In the genomic region with DNA sequence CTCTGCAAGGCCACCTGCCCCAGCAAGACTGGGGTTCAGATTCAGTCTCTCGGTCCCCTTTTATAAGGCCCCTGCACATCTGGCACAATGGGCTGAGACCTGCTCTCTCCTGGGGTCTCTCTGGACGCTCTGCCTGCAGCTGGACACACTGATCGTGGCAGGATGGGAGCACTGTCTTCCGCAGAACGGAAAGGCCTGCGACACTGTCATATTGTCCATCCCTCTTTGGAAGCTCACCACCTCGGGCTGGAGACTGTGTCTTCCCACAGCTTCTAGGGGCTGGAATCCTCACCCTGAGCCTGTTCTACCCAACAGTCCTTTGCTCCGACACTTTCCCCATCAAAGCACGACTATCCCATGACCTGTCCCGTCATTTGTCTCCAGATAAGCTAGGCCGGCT, we compare ENCODE assay signal across 27 cellular contexts. TPM values are rescaled to one million over a fixed set of nuclear protein-coding genes. Genes with fewer than 3 reads are reported as not detected.
"Had no signal": no experiment of that assay in that cellular context is flagged by ENCODE, and none has a peak within 500 bp of the region (broad histone marks: within the 10 kb centered on the region; RNA-seq: fewer than 3 reads in every experiment).

No MANE protein-coding gene starts in this region.

- H3K4me1 Mint-ChIP-seq: stimulated activated memory B cell treated with anti-CD40 and anti-IgM and Interleukin-4, amounts not matched to agents 10 μg/mL and 1 μg/mL and 100 μg/mL, for 72 hours; stimulated activated naive CD8-positive, alpha-beta T cell treated with anti-CD3 and anti-CD28 coated beads, Interleukin-15, amount 100 ng/mL, for 72 hours had no signal

- H3K27ac ChIP-seq: colonic mucosa, dorsolateral prefrontal cortex, heart right ventricle, parathyroid adenoma, prostate gland, right lobe of liver, spleen, thoracic aorta, transverse colon had no signal

- H3K27ac Mint-ChIP-seq: naive thymus-derived CD8-positive, alpha-beta T cell; stimulated activated memory B cell treated with anti-CD40 and anti-IgM and Interleukin-4, amounts not matched to agents 10 μg/mL and 1 μg/mL and 100 μg/mL, for 72 hours; stimulated activated naive CD8-positive, alpha-beta T cell treated with anti-CD3 and anti-CD28 coated beads, Interleukin-15, amount 100 ng/mL, for 72 hours had no signal

- H3K9me3 Mint-ChIP-seq: naive thymus-derived CD8-positive, alpha-beta T cell; stimulated activated memory B cell treated with anti-CD40 and anti-IgM and Interleukin-4, amounts not matched to agents 10 μg/mL and 1 μg/mL and 100 μg/mL, for 72 hours; stimulated activated naive CD8-positive, alpha-beta T cell treated with anti-CD3 and anti-CD28 coated beads, Interleukin-15, amount 100 ng/mL, for 72 hours had no signal

- H3K4me3 ChIP-seq: colonic mucosa, dorsolateral prefrontal cortex, heart right ventricle, mucosa of descending colon, prostate gland, right lobe of liver, spleen, thoracic aorta, transverse colon had no signal

- H3K36me3 Mint-ChIP-seq: naive thymus-derived CD8-positive, alpha-beta T cell; stimulated activated memory B cell treated with anti-CD40 and anti-IgM and Interleukin-4, amounts not matched to agents 10 μg/mL and 1 μg/mL and 100 μg/mL, for 72 hours had no signal

- H3K4me3 Mint-ChIP-seq: naive thymus-derived CD8-positive, alpha-beta T cell; stimulated activated memory B cell treated with anti-CD40 and anti-IgM and Interleukin-4, amounts not matched to agents 10 μg/mL and 1 μg/mL and 100 μg/mL, for 72 hours; stimulated activated naive CD8-positive, alpha-beta T cell treated with anti-CD3 and anti-CD28 coated beads, Interleukin-15, amount 100 ng/mL, for 72 hours had no signal

- H3K27me3 Mint-ChIP-seq: stimulated activated naive CD8-positive, alpha-beta T cell treated with anti-CD3 and anti-CD28 coated beads, Interleukin-15, amount 100 ng/mL, for 72 hours had no signal

- H3K27me3 ChIP-seq: colonic mucosa, dorsolateral prefrontal cortex, heart right ventricle, right lobe of liver, spleen, transverse colon had no signal

- H3K36me3 ChIP-seq: colonic mucosa, heart right ventricle, prostate gland, right lobe of liver, spleen, thoracic aorta, transverse colon had no signal

- FAIRE-seq: endometrium, frontal cortex, islet of Langerhans had no signal

- DNase-seq: colonic mucosa; dorsolateral prefrontal cortex; effector CD8-positive, alpha-beta T cell; heart right ventricle; hypothalamus; kidney glomerular epithelial cell; mesendoderm; mucosa of descending colon; naive thymus-derived CD8-positive, alpha-beta T cell; right lobe of liver; spleen; stimulated activated CD4-positive, alpha-beta T cell treated with anti-CD3 and anti-CD28 coated beads, Interleukin-15, amount 100 ng/mL, for 24 hours; stimulated activated CD4-positive, alpha-beta T cell treated with anti-CD3 and anti-CD28 coated beads, Interleukin-1b, Interleukin-23, amount 100 ng/mL, for 48 hours; stimulated activated CD4-positive, alpha-beta T cell treated with anti-CD3 and anti-CD28 coated beads, Interleukin-4, amount 100 ng/mL, for 24 hours; stimulated activated naive CD8-positive, alpha-beta T cell treated with anti-CD3 and anti-CD28 coated beads, Interleukin-15, amount 100 ng/mL, for 72 hours; transverse colon had no signal

- H3K9me3 ChIP-seq: colonic mucosa, heart right ventricle, mucosa of descending colon, prostate gland, right lobe of liver, spleen, thoracic aorta, transverse colon had no signal

RNA-seq across cellular contexts. Expression of a gene that starts 56.4 kb away (rescaled TPM):
- total RNA-seq: fibroblast of lung; lung microvascular endothelial cell; naive thymus-derived CD8-positive, alpha-beta T cell; omental fat pad; right lobe of liver; subcutaneous adipose tissue; thoracic aorta; transverse colon had no signal
